8 cellular contexts compared by ENCODE assay signal in the genomic region with DNA sequence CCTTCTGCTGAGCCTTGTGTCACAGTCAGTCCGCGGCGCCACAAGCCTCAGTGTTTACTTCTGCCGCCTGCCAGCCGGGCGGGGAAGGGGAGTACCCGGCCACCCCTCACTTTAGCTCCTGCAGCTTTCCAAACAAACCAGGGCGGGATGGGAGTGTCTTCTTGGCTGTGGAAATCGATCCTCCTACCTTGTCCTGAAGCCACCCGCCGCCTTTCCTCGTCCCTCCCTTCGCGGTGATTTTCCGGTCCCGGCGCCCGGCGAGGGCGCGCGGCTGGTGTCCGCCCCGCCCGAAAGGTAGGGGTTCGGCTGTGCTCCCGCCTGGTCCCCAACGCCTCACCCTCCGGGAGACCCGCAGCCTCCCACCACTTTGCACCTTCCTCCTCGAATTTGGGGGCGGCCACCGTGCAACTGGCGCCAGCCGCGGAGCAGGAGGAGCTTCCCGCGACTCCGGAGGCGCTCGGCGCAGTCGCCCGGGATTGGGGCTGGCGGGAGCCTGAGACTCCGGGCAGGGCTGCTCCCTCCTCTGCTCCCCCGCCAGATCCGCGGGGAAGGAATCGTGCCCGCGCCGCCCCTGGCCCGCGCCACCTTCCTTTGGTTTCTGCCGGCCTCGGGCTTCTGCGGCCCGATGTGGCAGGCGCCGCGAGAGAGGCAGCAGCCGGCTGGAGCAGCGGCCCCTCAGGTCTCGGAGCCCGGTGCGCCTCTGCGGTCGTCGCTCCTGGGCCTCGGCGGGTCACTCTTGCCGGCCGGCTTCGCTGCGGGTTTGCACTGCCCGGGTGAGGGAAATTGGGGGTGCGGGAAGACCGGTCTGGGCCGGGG.
DNase-seq lines count a peak whose midpoint lies in the region; ATAC-seq and TF ChIP-seq lines count a peak whose summit lies in the region.

No MANE protein-coding gene starts in this region.

- TF ChIP-seq CTCF in RWPE1 (conservative IDR thresholded peaks at IDR 0.05; ENCODE audit: low read depth), result no peak

- CTCF ChIA-PET in RWPE1 (lab: Yijun Ruan, JAX), result interaction anchor here (0.5 to 0.6 kb wide), 3 partner anchors 10 to 253 kb away, joined by 3 to 4 read pairs (median 3); no protein-coding TSS in a partner anchor

- H3K27ac ChIP-seq in RWPE1, result peak overlapping the region; percentile 78
- peak overlapping the region; percentile 54 for H3K27ac ChIP-seq in cingulate gyrus (ENCODE audit: low read depth, low read length)

- ATAC-seq in GM18909 (IDR thresholded peaks at IDR 0.05; ENCODE audit: poor library complexity, unreplicated experiment) (peak; percentile 56), HG03175 (IDR thresholded peaks at IDR 0.05; ENCODE audit: unreplicated experiment) (peak; percentile 41)

- DNase-seq in CD1c-positive myeloid dendritic cell (ENCODE audit: extremely low spot score) (peak; percentile 57), RWPE1 (ENCODE audit: low spot score) (peak; percentile 50), kidney tubule cell (ENCODE audit: low spot score) (peak; percentile 56), NCI-H345 treated with DMSO at 0.1 percent for 48 hours (lab: John Stamatoyannopoulos, UW; ENCODE audit: unreplicated experiment) (no peak)
- DNase-seq in stimulated activated CD8-positive, alpha-beta memory T cell treated with anti-CD3 and anti-CD28 coated beads, Interleukin-4, amount 100 ng/mL, for 48 hours, result peak; percentile 36

- POLR2A ChIA-PET in RWPE1 (lab: Yijun Ruan, JAX; ENCODE audit: low non-redundant PET), result no interaction called here
